ENCODE assay signal across 8 cellular contexts in genomic region chr4:53706422-53707032, GRCh38.
DNase-seq lines count a peak whose midpoint lies in the region; ATAC-seq, FAIRE-seq and TF ChIP-seq lines count a peak whose summit lies in the region.

No MANE protein-coding gene starts in this region.

- no peak overlapping the region for H3K4me2 ChIP-seq in GM23338

- no peak for FAIRE-seq in bronchial epithelial cell (lab: Jason Lieb, UNC)

- peaks cover 8% of the 10 kb centered on the region for H3K4me1 Mint-ChIP-seq in GM23338

- no peak overlapping the region for H2AFZ ChIP-seq in GM23338

- DNase-seq in DMS53 (lab: John Stamatoyannopoulos, UW) (peak; percentile 77), GM23338 (ENCODE audit: low spot score) (peak; percentile 87), NCI-H2081 (lab: John Stamatoyannopoulos, UW) (peak; percentile 55 to 72), bronchial epithelial cell (ENCODE audit: low read depth) (peak; percentile 62), lung microvascular endothelial cell (ENCODE audit: low read depth in 2 of 2) (peak; percentile 49 to 78), HK-2 (ENCODE audit: unreplicated experiment) (no peak)
- no peak for DNase-seq in stimulated activated CD4-positive, alpha-beta T cell treated with anti-CD3 and anti-CD28 coated beads, Interleukin-1b, Interleukin-23, amount 100 ng/mL, for 48 hours

- peaks cover 2% of the 10 kb centered on the region for H3K27me3 Mint-ChIP-seq in GM23338 (ENCODE audit: insufficient read depth, low read depth, poor library complexity)

- H4K20me1 ChIP-seq in GM23338 (replicated peaks; ENCODE audit: insufficient read depth): no peaks in the 10 kb centered on the region

- H3K9me2 ChIP-seq in GM23338 (ENCODE audit: insufficient read depth): peaks cover 8% of the 10 kb centered on the region; the same call in 1 of the 2 replicates

- no peaks in the 10 kb centered on the region for H3K27me3 ChIP-seq in GM23338 (ENCODE audit: insufficient read depth)
- no peaks in the 10 kb centered on the region for H3K27me3 ChIP-seq in bronchial epithelial cell (ENCODE audit: control insufficient read depth, insufficient read depth, low read length)

- no peaks in the 10 kb centered on the region for H3K79me2 ChIP-seq in GM23338 (replicated peaks; ENCODE audit: insufficient read depth)

- H3F3A ChIP-seq in GM23338 (replicated peaks; ENCODE audit: low read depth): no peaks in the 10 kb centered on the region

- H3K27ac Mint-ChIP-seq in GM23338: no peak overlapping the region

- H3K27ac ChIP-seq in GM23338 (ENCODE audit: low read depth): no peak overlapping the region

- H3K4me3 ChIP-seq in GM23338: no peak overlapping the region
- no peak overlapping the region for H3K4me3 ChIP-seq in bronchial epithelial cell (ENCODE audit: low read depth, low read length)

- H3K9me3 Mint-ChIP-seq in GM23338: no peaks in the 10 kb centered on the region

- ATAC-seq in GM23338 (peak; percentile 71), HG03108 (IDR thresholded peaks at IDR 0.05; ENCODE audit: unreplicated experiment) (no peak)

- H3K4me1 ChIP-seq in GM23338 (ENCODE audit: insufficient read depth): no peaks in the 10 kb centered on the region; the same call in 1 of the 2 replicates

- H3K36me3 ChIP-seq in GM23338 (ENCODE audit: insufficient read depth): no peaks in the 10 kb centered on the region
- no peaks in the 10 kb centered on the region for H3K36me3 ChIP-seq in bronchial epithelial cell (ENCODE audit: control insufficient read depth, insufficient read depth, low read length)

- TF ChIP-seq CTCF in GM23338 (conservative IDR thresholded peaks at IDR 0.05; ENCODE audit: low read depth in 2 of 2) (peak; percentile 74 to 76), bronchial epithelial cell (IDR thresholded peaks at IDR 0.05; ENCODE audit: insufficient read depth, low read length, severe bottlenecking) (peak; percentile 72)

- no peak overlapping the region for H3K4me3 Mint-ChIP-seq in GM23338

- H3K36me3 Mint-ChIP-seq in GM23338 (ENCODE audit: low read depth): no peaks in the 10 kb centered on the region; the same call in 2 of the 3 replicates

TF ChIP-seq in GM23338, 12 proteins besides CTCF, POLR2A, EP300 and RAD21:
- TF ChIP-seq EZH2phosphoT487 (IDR thresholded peaks at IDR 0.05; ENCODE audit: unreplicated experiment): no peak
- TF ChIP-seq ZNF462 (CRISPR knock-in tag; IDR thresholded peaks at IDR 0.05): no peak
- no peak for TF ChIP-seq NANOG (IDR thresholded peaks at IDR 0.05; ENCODE audit: borderline replicate concordance)
- no peak for TF ChIP-seq STAT1 (IDR thresholded peaks at IDR 0.05; ENCODE audit: unreplicated experiment)
- no peak for TF ChIP-seq ETS1 (IDR thresholded peaks at IDR 0.05)
- TF ChIP-seq EZH2 (IDR thresholded peaks at IDR 0.05; ENCODE audit: low read depth, unreplicated experiment): no peak
- no peak for TF ChIP-seq REST (IDR thresholded peaks at IDR 0.05; ENCODE audit: unreplicated experiment)
- no peak for TF ChIP-seq JUNB (IDR thresholded peaks at IDR 0.05; ENCODE audit: unreplicated experiment)
- TF ChIP-seq POLR2AphosphoS5 (IDR thresholded peaks at IDR 0.05; ENCODE audit: low read depth): no peak
- no peak for TF ChIP-seq ZNF331 (CRISPR knock-in tag; IDR thresholded peaks at IDR 0.05; ENCODE audit: low read depth)
- TF ChIP-seq CREB1 (CRISPR knock-in tag; IDR thresholded peaks at IDR 0.05; ENCODE audit: low read depth): no peak
- TF ChIP-seq ZNF114 (CRISPR knock-in tag; IDR thresholded peaks at IDR 0.05): no peak

Comparison
In these comparisons a context has a peak if more than half of its experiments do, and no peak if none do; other contexts are left out.
1. DNase-seq: peak in DMS53 (single experiment), GM23338 (single experiment), NCI-H2081 (2 of 2), bronchial epithelial cell (single experiment) and lung microvascular endothelial cell (2 of 2); none in stimulated activated CD4-positive, alpha-beta T cell treated with anti-CD3 and anti-CD28 coated beads, Interleukin-1b, Interleukin-23, amount 100 ng/mL, for 48 hours (single experiment) and HK-2 (single experiment).